Comparison of ENCODE assay signal across 12 cellular contexts in genomic region chr15:95247068-95247984, GRCh38.
DNase-seq lines count a peak whose midpoint lies in the region; ATAC-seq, FAIRE-seq and TF ChIP-seq lines count a peak whose summit lies in the region.
"Had no signal": no experiment of that assay in that cellular context is flagged by ENCODE, and none has a peak within 500 bp of the region (broad histone marks: within the 10 kb centered on the region; RNA-seq: fewer than 3 reads in every experiment).

No MANE protein-coding gene starts in this region.

- H2BK15ac ChIP-seq in mesenchymal stem cell (ENCODE audit: low read depth, poor library complexity, severe bottlenecking): peak overlapping the region; percentile 80

- H2BK120ac ChIP-seq in mesenchymal stem cell (ENCODE audit: low read depth, low read length): no peak overlapping the region

- no peaks in the 10 kb centered on the region for H3K4me1 ChIP-seq in mesenchymal stem cell (ENCODE audit: control insufficient read depth, insufficient read depth, low read depth, low read length)
- no peaks in the 10 kb centered on the region for H3K4me1 ChIP-seq in adrenal gland (replicated peaks in 1 of 2)

- peak overlapping the region in 1 of 2 experiments; percentile 64 for H3K18ac ChIP-seq in mesenchymal stem cell (ENCODE audit: low read depth in 1 of 2, low read length in 2 of 2)

- peak; percentile 98 for FAIRE-seq in bronchial epithelial cell (lab: Jason Lieb, UNC)

- H3K4ac ChIP-seq in mesenchymal stem cell (ENCODE audit: low read depth in 1 of 2, low read length in 2 of 2): no peak overlapping the region

- H2AFZ ChIP-seq in mesenchymal stem cell (ENCODE audit: low read depth, low read length): no peak overlapping the region

- H4K91ac ChIP-seq in mesenchymal stem cell (ENCODE audit: low read length): no peak overlapping the region

- no peak overlapping the region for H3K4me3 Mint-ChIP-seq in activated CD4-positive, alpha-beta memory T cell treated with anti-CD3 and anti-CD28 coated beads, Interleukin-2, amount 10 ng/mL, durations not matched to agents 7 days and 5 days
- H3K4me3 Mint-ChIP-seq: activated naive CD8-positive, alpha-beta T cell treated with anti-CD3 and anti-CD28 coated beads, Interleukin-2, amount 50 U/mL, for 24 hours had no signal

- H3K27ac ChIP-seq in mesenchymal stem cell (ENCODE audit: low read length, poor library complexity, severe bottlenecking) (peak overlapping the region; percentile 61), caudate nucleus (ENCODE audit: low read depth, low read length) (no peak overlapping the region), adrenal gland (no peak overlapping the region)

- no peak for TF ChIP-seq POLR2A in adrenal gland (IDR thresholded peaks at IDR 0.05)

- DNase-seq in AG09319 (ENCODE audit: extremely low read depth, low read depth): peak; percentile 86
- peak; percentile 98 for DNase-seq in LHCN-M2 (ENCODE audit: low read depth)
- peak; percentile 100 for DNase-seq in bronchial epithelial cell (ENCODE audit: low read depth)
- peak; percentile 93 for DNase-seq in mesenchymal stem cell
- no peak for DNase-seq in caudate nucleus (lab: John Stamatoyannopoulos, UW)
- DNase-seq in adrenal gland: no peak
- DNase-seq in activated CD4-positive, alpha-beta memory T cell treated with anti-CD3 and anti-CD28 coated beads, Interleukin-2, amount 10 ng/mL, durations not matched to agents 7 days and 5 days: no peak
- DNase-seq: activated CD4-positive, CD25-positive, alpha-beta regulatory T cell treated with anti-CD3 and anti-CD28 coated beads, Interleukin-2, amount 50 U/mL, for 72 hours; activated naive CD8-positive, alpha-beta T cell treated with anti-CD3 and anti-CD28 coated beads, Interleukin-2, amount 50 U/mL, for 24 hours; hippocampal formation; Karpas-422 had no signal

- peak overlapping the region; percentile 18 to 31 for H2BK12ac ChIP-seq in mesenchymal stem cell (ENCODE audit: low read length in 2 of 2)

- peak overlapping the region; percentile 26 for H3K9ac ChIP-seq in mesenchymal stem cell (ENCODE audit: low read length)

- H3K4me3 ChIP-seq in bronchial epithelial cell (ENCODE audit: low read depth, low read length): no peak overlapping the region
- no peak overlapping the region for H3K4me3 ChIP-seq in mesenchymal stem cell (ENCODE audit: insufficient read depth in 1 of 2, low read depth in 1 of 2, low read length in 2 of 2)
- H3K4me3 ChIP-seq in adrenal gland: no peak overlapping the region

- no peak overlapping the region for H3K14ac ChIP-seq in mesenchymal stem cell (ENCODE audit: low read length in 2 of 2)

- H3K36me3 ChIP-seq in bronchial epithelial cell (ENCODE audit: control insufficient read depth, insufficient read depth, low read length): no peaks in the 10 kb centered on the region
- no peaks in the 10 kb centered on the region for H3K36me3 ChIP-seq in mesenchymal stem cell (ENCODE audit: control insufficient read depth in 1 of 2, insufficient read depth in 2 of 2, low read depth in 1 of 2, low read length in 2 of 2)
- no peaks in the 10 kb centered on the region for H3K36me3 ChIP-seq in adrenal gland (replicated peaks in 1 of 2)

- no peaks in the 10 kb centered on the region for H3K79me1 ChIP-seq in mesenchymal stem cell (replicated peaks; ENCODE audit: low read length, poor library complexity, severe bottlenecking)

- no peaks in the 10 kb centered on the region for H3K36me3 Mint-ChIP-seq in activated CD4-positive, alpha-beta memory T cell treated with anti-CD3 and anti-CD28 coated beads, Interleukin-2, amount 10 ng/mL, durations not matched to agents 7 days and 5 days (ENCODE audit: low read depth)

- no peak overlapping the region for H3K23ac ChIP-seq in mesenchymal stem cell (ENCODE audit: low read length in 2 of 2)

- peak overlapping the region; percentile 31 for H3K4me2 ChIP-seq in mesenchymal stem cell (ENCODE audit: low read length, poor library complexity, severe bottlenecking)

- POLR2A ChIA-PET in activated CD4-positive, alpha-beta memory T cell treated with anti-CD3 and anti-CD28 coated beads, Interleukin-2, amount 10 ng/mL, durations not matched to agents 7 days and 5 days (lab: Charles Lee): no interaction called here

- no peaks in the 10 kb centered on the region for H3K4me1 Mint-ChIP-seq in activated CD4-positive, alpha-beta memory T cell treated with anti-CD3 and anti-CD28 coated beads, Interleukin-2, amount 10 ng/mL, durations not matched to agents 7 days and 5 days
- H3K4me1 Mint-ChIP-seq: activated naive CD8-positive, alpha-beta T cell treated with anti-CD3 and anti-CD28 coated beads, Interleukin-2, amount 50 U/mL, for 24 hours had no signal

- H3K27me3 ChIP-seq in bronchial epithelial cell (ENCODE audit: control insufficient read depth, insufficient read depth, low read length): no peaks in the 10 kb centered on the region
- H3K27me3 ChIP-seq in mesenchymal stem cell (ENCODE audit: control insufficient read depth in 1 of 2, insufficient read depth in 1 of 2, low read length in 2 of 2): no peaks in the 10 kb centered on the region
- no peaks in the 10 kb centered on the region for H3K27me3 ChIP-seq in adrenal gland

- ATAC-seq in GM21515 (IDR thresholded peaks at IDR 0.05; ENCODE audit: unreplicated experiment): no peak
- ATAC-seq: activated naive CD8-positive, alpha-beta T cell treated with anti-CD3 and anti-CD28 coated beads, Interleukin-2, amount 50 U/mL, for 24 hours had no signal

- CTCF ChIA-PET in activated CD4-positive, alpha-beta memory T cell treated with anti-CD3 and anti-CD28 coated beads, Interleukin-2, amount 10 ng/mL, durations not matched to agents 7 days and 5 days (lab: Charles Lee): interaction anchor here (1.0 kb wide), 1 partner anchor 12 kb away, joined by 3 read pairs; no protein-coding TSS in a partner anchor

- H2AK5ac ChIP-seq in mesenchymal stem cell (ENCODE audit: low read length, severe bottlenecking): no peak overlapping the region

- H3K27me3 Mint-ChIP-seq in activated CD4-positive, alpha-beta memory T cell treated with anti-CD3 and anti-CD28 coated beads, Interleukin-2, amount 10 ng/mL, durations not matched to agents 7 days and 5 days: no peaks in the 10 kb centered on the region

- H3K27ac Mint-ChIP-seq in activated CD4-positive, alpha-beta memory T cell treated with anti-CD3 and anti-CD28 coated beads, Interleukin-2, amount 10 ng/mL, durations not matched to agents 7 days and 5 days: no peak overlapping the region
- H3K27ac Mint-ChIP-seq: activated naive CD8-positive, alpha-beta T cell treated with anti-CD3 and anti-CD28 coated beads, Interleukin-2, amount 50 U/mL, for 24 hours had no signal

- intact Hi-C loops in adrenal gland (cut with DNase I): no loop called here

- H3K9me3 ChIP-seq in mesenchymal stem cell (ENCODE audit: control insufficient read depth, low read length) (no peaks in the 10 kb centered on the region), adrenal gland (replicated peaks in 1 of 3) (no peaks in the 10 kb centered on the region)

- H2BK5ac ChIP-seq in mesenchymal stem cell (ENCODE audit: low read depth, low read length, poor library complexity, severe bottlenecking): no peak overlapping the region

- peaks cover 4% of the 10 kb centered on the region for H3K9me3 Mint-ChIP-seq in activated CD4-positive, alpha-beta memory T cell treated with anti-CD3 and anti-CD28 coated beads, Interleukin-2, amount 10 ng/mL, durations not matched to agents 7 days and 5 days

- WGBS in mesenchymal stem cell: 30% methylated on average over 11 of the region's 12 CpGs
- 83 to 89% (median 85%) methylated on average over 11 to 12 of the region's 12 CpGs for WGBS in adrenal gland, 4 donors

- no peak for TF ChIP-seq CTCF in AG09319 (IDR thresholded peaks at IDR 0.05; ENCODE audit: low read depth, low read length)
- no peak for TF ChIP-seq CTCF in bronchial epithelial cell (IDR thresholded peaks at IDR 0.05; ENCODE audit: insufficient read depth, low read length, severe bottlenecking)
- TF ChIP-seq CTCF in adrenal gland (IDR thresholded peaks at IDR 0.05): no peak

- no peak overlapping the region for H4K8ac ChIP-seq in mesenchymal stem cell (ENCODE audit: low read length)

Comparison
In these comparisons a context has a peak if more than half of its experiments do, and no peak if none do; other contexts are left out.
1. DNase-seq: peak in AG09319 (single experiment), LHCN-M2 (single experiment), bronchial epithelial cell (single experiment) and mesenchymal stem cell (single experiment); none in caudate nucleus (0 of 61), adrenal gland (0 of 7) and activated CD4-positive, alpha-beta memory T cell treated with anti-CD3 and anti-CD28 coated beads, Interleukin-2, amount 10 ng/mL, durations not matched to agents 7 days and 5 days (single experiment).